ENCODE assay signal across 16 cellular contexts in the genomic region with DNA sequence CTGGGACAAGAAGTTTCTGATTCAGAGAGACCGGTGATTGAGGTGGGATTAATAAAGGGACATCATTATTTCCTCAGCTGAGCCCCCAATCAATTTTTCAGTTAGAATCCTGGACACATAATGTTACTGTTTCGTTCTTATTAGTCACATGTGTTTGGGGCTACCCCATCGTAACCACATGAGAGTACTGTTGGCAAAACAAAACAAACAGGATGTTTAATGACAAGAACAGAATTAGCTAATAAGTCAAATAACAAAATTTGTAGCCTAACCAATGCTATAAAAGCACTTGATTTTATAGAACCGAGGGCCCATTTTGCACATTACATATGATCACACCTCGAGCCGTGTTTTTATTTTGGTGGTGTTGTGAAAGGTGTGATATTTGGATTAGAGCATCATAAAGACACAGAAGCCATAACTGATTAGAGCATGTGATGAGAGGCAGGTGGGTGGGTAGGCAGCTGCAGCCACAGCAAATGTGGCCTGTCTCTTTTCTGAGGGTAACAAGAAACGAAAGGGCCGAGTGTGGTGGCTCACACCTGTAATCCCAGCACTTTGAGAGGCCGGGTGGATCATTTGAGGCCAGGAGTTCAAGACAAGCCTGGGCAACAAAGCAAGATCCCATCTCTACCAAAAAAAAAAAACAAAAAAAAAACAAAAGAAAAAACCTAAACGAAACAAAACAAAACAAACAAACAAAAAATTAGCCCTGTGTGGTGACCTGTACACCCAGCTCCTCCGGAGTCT. TPM values are rescaled to one million over a fixed set of nuclear protein-coding genes. Genes with fewer than 3 reads are reported as not detected.
A peak's percentile ranks its signal among the peaks of the same experiment; 100 is the strongest.
DNase-seq lines count a peak whose midpoint lies in the region; ATAC-seq and TF ChIP-seq lines count a peak whose summit lies in the region.
"Had no signal": no experiment of that assay in that cellular context is flagged by ENCODE, and none has a peak within 500 bp of the region (broad histone marks: within the 10 kb centered on the region; RNA-seq: fewer than 3 reads in every experiment).

No MANE protein-coding gene starts in this region.

- H3K27me3 Mint-ChIP-seq in GM23338 (ENCODE audit: insufficient read depth, low read depth, poor library complexity) (peaks cover 47% of the 10 kb centered on the region), type B pancreatic cell (peaks cover 78% of the 10 kb centered on the region)
- H3K27me3 Mint-ChIP-seq in naive thymus-derived CD8-positive, alpha-beta T cell = peaks cover 24 to 67% (median 51%) of the 10 kb centered on the region in 5 donors

- DNase-seq in GM23338 (ENCODE audit: low spot score) (no peak), type B pancreatic cell (ENCODE audit: extremely low spot score, unreplicated experiment) (no peak), medulla oblongata (ENCODE audit: extremely low spot score) (no peak), EL (no peak)
- no peak for DNase-seq in naive thymus-derived CD8-positive, alpha-beta T cell
- DNase-seq: activated CD4-positive, alpha-beta T cell treated with anti-CD3 and anti-CD28 coated beads for 36 hours; adrenal gland; colonic mucosa; lower lobe of right lung; NCI-H2227 treated with DMSO at 0.1 percent for 48 hours; nucleus accumbens; SW 1271 had no signal

- no peaks in the 10 kb centered on the region for H3K9me2 ChIP-seq in GM23338 (ENCODE audit: insufficient read depth)

- H3K4me1 ChIP-seq in GM23338 (ENCODE audit: insufficient read depth) = peaks cover 7% of the 10 kb centered on the region
- H3K4me1 ChIP-seq: colonic mucosa had no signal

- H3K27ac Mint-ChIP-seq in GM23338 (no peak overlapping the region), type B pancreatic cell (no peak overlapping the region)
- no peak overlapping the region for H3K27ac Mint-ChIP-seq in naive thymus-derived CD8-positive, alpha-beta T cell
- H3K27ac Mint-ChIP-seq: activated CD4-positive, alpha-beta T cell treated with anti-CD3 and anti-CD28 coated beads for 36 hours had no signal

- H3K9me3 Mint-ChIP-seq in GM23338 (peaks cover 2% of the 10 kb centered on the region; the same call in 1 of the 3 replicates), type B pancreatic cell (no peaks in the 10 kb centered on the region)
- H3K9me3 Mint-ChIP-seq in naive thymus-derived CD8-positive, alpha-beta T cell = peaks cover 0 to 6% (median 0%) of the 10 kb centered on the region in 9 donors

- H3K36me3 ChIP-seq in GM23338 (ENCODE audit: insufficient read depth) = no peaks in the 10 kb centered on the region
- H3K36me3 ChIP-seq: adrenal gland, colonic mucosa, lower lobe of right lung, thoracic aorta had no signal

- peaks cover 68% of the 10 kb centered on the region for H3K27me3 ChIP-seq in GM23338 (ENCODE audit: insufficient read depth)

- ATAC-seq in GM19023 (IDR thresholded peaks at IDR 0.05; ENCODE audit: unreplicated experiment) (peak; percentile 26), GM23338 (no peak), HG03280 (IDR thresholded peaks at IDR 0.05; ENCODE audit: unreplicated experiment) (peak; percentile 47)
- ATAC-seq in naive thymus-derived CD8-positive, alpha-beta T cell = no peak
- ATAC-seq: activated CD4-positive, alpha-beta T cell treated with anti-CD3 and anti-CD28 coated beads for 36 hours; lower lobe of right lung had no signal

- peak overlapping the region; percentile 84; the same call in 1 of the 2 replicates for H3K4me2 ChIP-seq in GM23338

- TF ChIP-seq CTCF in GM23338 (conservative IDR thresholded peaks at IDR 0.05; ENCODE audit: low read depth in 2 of 2) = no peak
- no peak for TF ChIP-seq CTCF in type B pancreatic cell (conservative IDR thresholded peaks at IDR 0.05)

- H3K79me2 ChIP-seq in GM23338 (replicated peaks; ENCODE audit: insufficient read depth) = no peaks in the 10 kb centered on the region

- H2AFZ ChIP-seq in GM23338 = no peak overlapping the region

- no peak overlapping the region for H3K27ac ChIP-seq in GM23338 (ENCODE audit: low read depth)
- H3K27ac ChIP-seq: adrenal gland, C4-2B, colonic mucosa, lower lobe of right lung, thoracic aorta had no signal

- H4K20me1 ChIP-seq in GM23338 (replicated peaks; ENCODE audit: insufficient read depth) = no peaks in the 10 kb centered on the region

- no peaks in the 10 kb centered on the region; the same call in 1 of the 2 replicates for H3F3A ChIP-seq in GM23338 (replicated peaks; ENCODE audit: low read depth)

- H3K4me3 ChIP-seq in GM23338 = no peak overlapping the region; the same call in 1 of the 2 replicates
- H3K4me3 ChIP-seq: adrenal gland, colonic mucosa, lower lobe of right lung, thoracic aorta had no signal

- H3K4me3 Mint-ChIP-seq in GM23338 = peak overlapping the region; percentile 33; the same call in 2 of the 3 replicates
- H3K4me3 Mint-ChIP-seq in type B pancreatic cell = peak overlapping the region; percentile 27
- H3K4me3 Mint-ChIP-seq in naive thymus-derived CD8-positive, alpha-beta T cell = no peak overlapping the region
- H3K4me3 Mint-ChIP-seq: activated CD4-positive, alpha-beta T cell treated with anti-CD3 and anti-CD28 coated beads for 36 hours had no signal

- POLR2A ChIA-PET in naive thymus-derived CD8-positive, alpha-beta T cell (lab: Charles Lee) = no interaction called here

- H3K4me1 Mint-ChIP-seq in GM23338 (peaks cover 24% of the 10 kb centered on the region), type B pancreatic cell (ENCODE audit: unreplicated experiment) (peaks cover 6% of the 10 kb centered on the region)
- peaks cover 5 to 11% (median 9%) of the 10 kb centered on the region in 4 donors for H3K4me1 Mint-ChIP-seq in naive thymus-derived CD8-positive, alpha-beta T cell

- H3K36me3 Mint-ChIP-seq in GM23338 (ENCODE audit: low read depth) = peaks cover 5% of the 10 kb centered on the region; the same call in 1 of the 3 replicates
- no peaks in the 10 kb centered on the region for H3K36me3 Mint-ChIP-seq in type B pancreatic cell
- H3K36me3 Mint-ChIP-seq in naive thymus-derived CD8-positive, alpha-beta T cell = peaks cover 0 to 7% (median 5%) of the 10 kb centered on the region in 3 donors

TF ChIP-seq in GM23338, 12 proteins besides CTCF, POLR2A, EP300 and RAD21 (continues in another document):
- TF ChIP-seq EZH2 (IDR thresholded peaks at IDR 0.05; ENCODE audit: low read depth, unreplicated experiment) (no peak), STAT1 (IDR thresholded peaks at IDR 0.05; ENCODE audit: unreplicated experiment) (no peak)
- TF ChIP-seq, protein P1, sequence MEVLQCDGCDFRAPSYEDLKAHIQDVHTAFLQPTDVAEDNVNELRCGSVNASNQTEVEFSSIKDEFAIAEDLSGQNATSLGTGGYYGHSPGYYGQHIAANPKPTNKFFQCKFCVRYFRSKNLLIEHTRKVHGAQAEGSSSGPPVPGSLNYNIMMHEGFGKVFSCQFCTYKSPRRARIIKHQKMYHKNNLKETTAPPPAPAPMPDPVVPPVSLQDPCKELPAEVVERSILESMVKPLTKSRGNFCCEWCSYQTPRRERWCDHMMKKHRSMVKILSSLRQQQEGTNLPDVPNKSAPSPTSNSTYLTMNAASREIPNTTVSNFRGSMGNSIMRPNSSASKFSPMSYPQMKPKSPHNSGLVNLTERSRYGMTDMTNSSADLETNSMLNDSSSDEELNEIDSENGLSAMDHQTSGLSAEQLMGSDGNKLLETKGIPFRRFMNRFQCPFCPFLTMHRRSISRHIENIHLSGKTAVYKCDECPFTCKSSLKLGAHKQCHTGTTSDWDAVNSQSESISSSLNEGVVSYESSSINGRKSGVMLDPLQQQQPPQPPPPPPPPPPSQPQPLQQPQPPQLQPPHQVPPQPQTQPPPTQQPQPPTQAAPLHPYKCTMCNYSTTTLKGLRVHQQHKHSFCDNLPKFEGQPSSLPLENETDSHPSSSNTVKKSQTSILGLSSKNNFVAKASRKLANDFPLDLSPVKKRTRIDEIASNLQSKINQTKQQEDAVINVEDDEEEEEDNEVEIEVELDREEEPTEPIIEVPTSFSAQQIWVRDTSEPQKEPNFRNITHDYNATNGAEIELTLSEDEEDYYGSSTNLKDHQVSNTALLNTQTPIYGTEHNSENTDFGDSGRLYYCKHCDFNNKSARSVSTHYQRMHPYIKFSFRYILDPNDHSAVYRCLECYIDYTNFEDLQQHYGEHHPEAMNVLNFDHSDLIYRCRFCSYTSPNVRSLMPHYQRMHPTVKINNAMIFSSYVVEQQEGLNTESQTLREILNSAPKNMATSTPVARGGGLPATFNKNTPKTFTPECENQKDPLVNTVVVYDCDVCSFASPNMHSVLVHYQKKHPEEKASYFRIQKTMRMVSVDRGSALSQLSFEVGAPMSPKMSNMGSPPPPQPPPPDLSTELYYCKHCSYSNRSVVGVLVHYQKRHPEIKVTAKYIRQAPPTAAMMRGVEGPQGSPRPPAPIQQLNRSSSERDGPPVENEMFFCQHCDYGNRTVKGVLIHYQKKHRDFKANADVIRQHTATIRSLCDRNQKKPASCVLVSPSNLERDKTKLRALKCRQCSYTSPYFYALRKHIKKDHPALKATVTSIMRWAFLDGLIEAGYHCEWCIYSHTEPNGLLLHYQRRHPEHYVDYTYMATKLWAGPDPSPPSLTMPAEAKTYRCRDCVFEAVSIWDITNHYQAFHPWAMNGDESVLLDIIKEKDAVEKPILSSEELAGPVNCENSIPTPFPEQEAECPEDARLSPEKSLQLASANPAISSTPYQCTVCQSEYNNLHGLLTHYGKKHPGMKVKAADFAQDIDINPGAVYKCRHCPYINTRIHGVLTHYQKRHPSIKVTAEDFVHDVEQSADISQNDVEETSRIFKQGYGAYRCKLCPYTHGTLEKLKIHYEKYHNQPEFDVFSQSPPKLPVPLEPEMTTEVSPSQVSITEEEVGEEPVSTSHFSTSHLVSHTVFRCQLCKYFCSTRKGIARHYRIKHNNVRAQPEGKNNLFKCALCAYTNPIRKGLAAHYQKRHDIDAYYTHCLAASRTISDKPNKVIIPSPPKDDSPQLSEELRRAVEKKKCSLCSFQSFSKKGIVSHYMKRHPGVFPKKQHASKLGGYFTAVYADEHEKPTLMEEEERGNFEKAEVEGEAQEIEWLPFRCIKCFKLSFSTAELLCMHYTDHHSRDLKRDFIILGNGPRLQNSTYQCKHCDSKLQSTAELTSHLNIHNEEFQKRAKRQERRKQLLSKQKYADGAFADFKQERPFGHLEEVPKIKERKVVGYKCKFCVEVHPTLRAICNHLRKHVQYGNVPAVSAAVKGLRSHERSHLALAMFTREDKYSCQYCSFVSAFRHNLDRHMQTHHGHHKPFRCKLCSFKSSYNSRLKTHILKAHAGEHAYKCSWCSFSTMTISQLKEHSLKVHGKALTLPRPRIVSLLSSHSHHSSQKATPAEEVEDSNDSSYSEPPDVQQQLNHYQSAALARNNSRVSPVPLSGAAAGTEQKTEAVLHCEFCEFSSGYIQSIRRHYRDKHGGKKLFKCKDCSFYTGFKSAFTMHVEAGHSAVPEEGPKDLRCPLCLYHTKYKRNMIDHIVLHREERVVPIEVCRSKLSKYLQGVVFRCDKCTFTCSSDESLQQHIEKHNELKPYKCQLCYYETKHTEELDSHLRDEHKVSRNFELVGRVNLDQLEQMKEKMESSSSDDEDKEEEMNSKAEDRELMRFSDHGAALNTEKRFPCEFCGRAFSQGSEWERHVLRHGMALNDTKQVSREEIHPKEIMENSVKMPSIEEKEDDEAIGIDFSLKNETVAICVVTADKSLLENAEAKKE (CRISPR knock-in tag; IDR thresholded peaks at IDR 0.05) = no peak

RNA-seq across cellular contexts. Expression of a gene that starts 1.8 kb away (rescaled TPM):
- total RNA-seq in GM23338 (2014; rRNA removed; shearing (Covaris generic)) = 0.16 and 0.45 TPM in 2 replicates
- 0.15 and 0.16 TPM in 2 replicates for polyA plus RNA-seq in GM23338 (2016; fragmentation: Nextera tagmentation; extraction: Ambion mirVana)
- total RNA-seq in type B pancreatic cell (ENCODE audit: low replicate concordance) = 0.33 and 0.60 TPM in 2 replicates
- not detected for total RNA-seq in naive thymus-derived CD8-positive, alpha-beta T cell
- polyA plus RNA-seq in naive thymus-derived CD8-positive, alpha-beta T cell = under 1 TPM in 1 of 3 donors, not detected in 2; 0.01 TPM
- total RNA-seq: activated CD4-positive, alpha-beta T cell treated with anti-CD3 and anti-CD28 coated beads for 36 hours had no signal

Comparison
In these comparisons a context has a peak if more than half of its experiments do, and no peak if none do; other contexts are left out.
1. ATAC-seq: peak in GM19023 (single experiment) and HG03280 (single experiment); none in GM23338 (single experiment) and naive thymus-derived CD8-positive, alpha-beta T cell (0 of 2).
2. H3K4me3 Mint-ChIP-seq: peak in GM23338 (single experiment) and type B pancreatic cell (single experiment); none in naive thymus-derived CD8-positive, alpha-beta T cell (0 of 10).